In genomic region chr11:34269694-34270245, GRCh38 we compare ENCODE assay signal across 24 cellular contexts.
"Had no signal": no experiment of that assay in that cellular context is flagged by ENCODE, and none has a peak within 500 bp of the region (broad histone marks: within the 10 kb centered on the region; RNA-seq: fewer than 3 reads in every experiment).

No MANE protein-coding gene starts in this region.

- H3K27me3 ChIP-seq: ascending aorta, body of pancreas, Peyer's patch had no signal

- DNase-seq: activated CD4-positive, alpha-beta memory T cell treated with anti-CD3 and anti-CD28 coated beads for 36 hours; activated CD4-positive, alpha-beta T cell treated with anti-CD3 and anti-CD28 coated beads, Interleukin-2, amount 10 ng/mL, durations not matched to agents 7 days and 5 days; activated CD4-positive, CD25-positive, alpha-beta regulatory T cell; activated CD8-positive, alpha-beta memory T cell treated with anti-CD3 and anti-CD28 coated beads for 24 hours; activated effector memory CD4-positive, alpha-beta T cell treated with anti-CD3 and anti-CD28 coated beads, Interleukin-2, amount 50 U/mL, for 16 hours; activated naive CD4-positive, alpha-beta T cell treated with Interleukin-2 at 50 U/mL for 16 hours; activated naive CD8-positive, alpha-beta T cell treated with anti-CD3 and anti-CD28 coated beads, Interleukin-2, amount 50 U/mL, for 24 hours; activated T-cell treated with anti-CD3 and anti-CD28 coated beads, Interleukin-2, amount 50 U/mL, for 4 hours; amniotic stem cell; body of pancreas; MM.1S; NCI-H1105 treated with DMSO at 0.1 percent for 48 hours; NCI-H1436 treated with DMSO at 0.1 percent for 48 hours; NCI-H187; NCI-H2081; NCI-H524; Peyer's patch; SHP77 treated with DMSO at 0.1 percent for 48 hours; T-helper 1 cell had no signal

- FAIRE-seq: bronchial epithelial cell had no signal

- ATAC-seq: activated naive CD4-positive, alpha-beta T cell treated with anti-CD3 and anti-CD28 coated beads, Interleukin-2, amount 50 U/mL, for 72 hours; activated naive CD8-positive, alpha-beta T cell treated with anti-CD3 and anti-CD28 coated beads, Interleukin-2, amount 50 U/mL, for 24 hours; activated T-cell treated with anti-CD3 and anti-CD28 coated beads, Interleukin-2, amount 50 U/mL, for 4 hours; body of pancreas had no signal

- H3K4me2 ChIP-seq: KMS-11 had no signal

- H3K4me3 ChIP-seq: ascending aorta, body of pancreas, Peyer's patch had no signal

- H3K36me3 ChIP-seq: ascending aorta, Peyer's patch had no signal

- H3K9ac ChIP-seq: KMS-11 had no signal

- H3K27ac ChIP-seq: ascending aorta, body of pancreas, KMS-11, Peyer's patch, VCaP had no signal

- H3K9me3 ChIP-seq: ascending aorta, body of pancreas, Peyer's patch had no signal
